In genomic region chr1:1794999-1795398, GRCh38 we compare ENCODE assay signal across 15 cellular contexts.
"Had no signal": no experiment of that assay in that cellular context is flagged by ENCODE, and none has a peak within 500 bp of the region (broad histone marks: within the 10 kb centered on the region; RNA-seq: fewer than 3 reads in every experiment).

No MANE protein-coding gene starts in this region.

- H3K9me3 ChIP-seq: body of pancreas, mucosa of descending colon, prostate gland, right lobe of liver, spleen had no signal

- H3K9me3 Mint-ChIP-seq: activated CD4-positive, alpha-beta T cell treated with anti-CD3 and anti-CD28 coated beads, Interleukin-2, amount 10 ng/mL, durations not matched to agents 7 days and 5 days; activated T-cell treated with anti-CD3 and anti-CD28 coated beads, Interleukin-2, amount 50 U/mL, for 4 hours; dendritic cell treated with granulocyte-macrophage colony-stimulating factor and Interleukin-4, amounts not matched to agents 40 ng/mL and 50 ng/mL, for 4 days; naive thymus-derived CD8-positive, alpha-beta T cell; type B pancreatic cell had no signal

- ATAC-seq: activated T-cell treated with anti-CD3 and anti-CD28 coated beads, Interleukin-2, amount 50 U/mL, for 4 hours; body of pancreas; left colon; mucosa of descending colon; naive thymus-derived CD8-positive, alpha-beta T cell had no signal

- H3K4me3 Mint-ChIP-seq: activated CD4-positive, alpha-beta T cell treated with anti-CD3 and anti-CD28 coated beads, Interleukin-2, amount 10 ng/mL, durations not matched to agents 7 days and 5 days; activated T-cell treated with anti-CD3 and anti-CD28 coated beads, Interleukin-2, amount 50 U/mL, for 4 hours; dendritic cell treated with granulocyte-macrophage colony-stimulating factor and Interleukin-4, amounts not matched to agents 40 ng/mL and 50 ng/mL, for 4 days; naive thymus-derived CD8-positive, alpha-beta T cell; type B pancreatic cell had no signal

- H3K27me3 ChIP-seq: body of pancreas, right lobe of liver, spleen had no signal

- H3K4me3 ChIP-seq: body of pancreas, mucosa of descending colon, prostate gland, right lobe of liver, spleen had no signal

- H3K27ac Mint-ChIP-seq: activated CD4-positive, alpha-beta T cell treated with anti-CD3 and anti-CD28 coated beads, Interleukin-2, amount 10 ng/mL, durations not matched to agents 7 days and 5 days; dendritic cell treated with granulocyte-macrophage colony-stimulating factor and Interleukin-4, amounts not matched to agents 40 ng/mL and 50 ng/mL, for 4 days; type B pancreatic cell had no signal

- DNase-seq: activated CD4-positive, alpha-beta T cell treated with anti-CD3 and anti-CD28 coated beads, Interleukin-2, amount 10 ng/mL, durations not matched to agents 7 days and 5 days; activated CD4-positive, CD25-positive, alpha-beta regulatory T cell; activated T-cell treated with anti-CD3 and anti-CD28 coated beads, Interleukin-2, amount 50 U/mL, for 4 hours; body of pancreas; central memory CD4-positive, alpha-beta T cell; left colon; naive thymus-derived CD8-positive, alpha-beta T cell; spleen; stimulated activated CD4-positive, alpha-beta T cell treated with anti-CD3 and anti-CD28 coated beads, Interleukin-1b, Interleukin-23, amount 100 ng/mL, for 48 hours; stimulated activated naive CD4-positive, alpha-beta T cell treated with Interleukin-2 at 50 U/mL for 16 hours had no signal

- H3K4me1 ChIP-seq: body of pancreas, prostate gland, right lobe of liver had no signal

- H3K27ac ChIP-seq: body of pancreas, prostate gland, right lobe of liver had no signal

- H3K27me3 Mint-ChIP-seq: activated CD4-positive, alpha-beta T cell treated with anti-CD3 and anti-CD28 coated beads, Interleukin-2, amount 10 ng/mL, durations not matched to agents 7 days and 5 days; dendritic cell treated with granulocyte-macrophage colony-stimulating factor and Interleukin-4, amounts not matched to agents 40 ng/mL and 50 ng/mL, for 4 days; naive thymus-derived CD8-positive, alpha-beta T cell; type B pancreatic cell had no signal
